8 cellular contexts compared by ENCODE assay signal in genomic region chr2:74458132-74458956, GRCh38.
DNase-seq lines count a peak whose midpoint lies in the region; ATAC-seq and FAIRE-seq lines count a peak whose summit lies in the region.

TSS of gene WBP1 (plus strand) at chr2:74458438. CDS start at chr2:74458603, 165 bp downstream.

- ATAC-seq in HG03460 (IDR thresholded peaks at IDR 0.05; ENCODE audit: unreplicated experiment), result peak; percentile 81

- DNase-seq in Ammon's horn (ENCODE audit: low spot score) (peak; percentile 100), GM19240 (ENCODE audit: insufficient read length, low spot score) (peak; percentile 80), NCI-H526 (lab: John Stamatoyannopoulos, UW) (peak; percentile 99 to 100), kidney glomerular epithelial cell (lab: John Stamatoyannopoulos, UW) (peak; percentile 100)
- DNase-seq in activated CD4-positive, alpha-beta T cell treated with anti-CD3 and anti-CD28 coated beads for 48 hours, result peak; percentile 99
- DNase-seq in stimulated activated CD4-positive, alpha-beta T cell treated with anti-CD3 and anti-CD28 coated beads, Interleukin-1b, Interleukin-23, amount 100 ng/mL, for 1 hour (ENCODE audit: low read depth in 2 of 2), result peak; percentile 92 to 98

- FAIRE-seq in colon (lab: Jason Lieb, UNC), result peak; percentile 83

Comparison
In these comparisons a context has a peak if more than half of its experiments do, and no peak if none do; other contexts are left out.
1. Peak in every context shown above with its lines: DNase-seq and ATAC-seq.